Comparison of ENCODE assay signal across 18 cellular contexts in the genomic region with DNA sequence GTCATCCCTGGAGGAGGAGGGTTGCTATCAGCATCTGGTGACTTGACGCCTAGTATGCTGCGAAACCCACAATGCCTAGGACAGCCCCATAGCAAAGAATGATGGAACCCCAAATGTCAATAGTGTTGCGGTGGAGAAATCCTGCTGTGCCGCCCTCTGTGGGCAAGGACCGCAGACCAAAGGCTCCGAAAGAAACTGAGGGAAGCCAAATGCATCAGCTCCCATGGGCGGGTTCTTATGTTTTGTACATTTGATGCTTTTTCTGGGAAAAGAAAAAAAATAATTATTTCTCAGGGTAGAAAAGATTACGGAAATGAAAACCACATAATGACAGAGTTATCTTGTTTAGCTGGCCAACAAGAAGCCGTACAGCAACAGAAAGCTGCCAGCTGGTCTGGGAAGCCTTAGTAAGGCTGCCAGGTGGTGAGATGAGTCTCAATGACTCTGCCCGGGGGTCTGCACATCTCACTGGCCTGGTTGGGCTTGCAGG.
DNase-seq lines count a peak whose midpoint lies in the region; ATAC-seq, FAIRE-seq and TF ChIP-seq lines count a peak whose summit lies in the region.
"Had no signal": no experiment of that assay in that cellular context is flagged by ENCODE, and none has a peak within 500 bp of the region (broad histone marks: within the 10 kb centered on the region; RNA-seq: fewer than 3 reads in every experiment).

No MANE protein-coding gene starts in this region.

- no peaks in the 10 kb centered on the region for H3K36me3 ChIP-seq in KOPT-K1 (ENCODE audit: insufficient read depth, low read length)
- H3K36me3 ChIP-seq in ascending aorta = no peaks in the 10 kb centered on the region
- H3K36me3 ChIP-seq: brain microvascular endothelial cell had no signal

- H3K9me3 Mint-ChIP-seq in activated CD4-positive, alpha-beta T cell treated with anti-CD3 and anti-CD28 coated beads, Interleukin-2, amount 10 ng/mL, durations not matched to agents 24 days and 14 days = no peaks in the 10 kb centered on the region
- no peaks in the 10 kb centered on the region for H3K9me3 Mint-ChIP-seq in activated naive CD8-positive, alpha-beta T cell (ENCODE audit: low read depth)
- no peaks in the 10 kb centered on the region for H3K9me3 Mint-ChIP-seq in natural killer cell treated with Interleukin-12 subunit alpha and Interleukin-12 subunit beta and Interleukin-15 and Interleukin-18, amount 100 ng/mL, for 72 hours

- H3K27me3 Mint-ChIP-seq in activated CD4-positive, alpha-beta T cell treated with anti-CD3 and anti-CD28 coated beads, Interleukin-2, amount 10 ng/mL, durations not matched to agents 24 days and 14 days = peaks cover 7% of the 10 kb centered on the region
- no peaks in the 10 kb centered on the region for H3K27me3 Mint-ChIP-seq in activated naive CD8-positive, alpha-beta T cell
- no peaks in the 10 kb centered on the region for H3K27me3 Mint-ChIP-seq in natural killer cell treated with Interleukin-12 subunit alpha and Interleukin-12 subunit beta and Interleukin-15 and Interleukin-18, amount 100 ng/mL, for 72 hours

- no peak overlapping the region for H3K4me3 Mint-ChIP-seq in activated CD4-positive, alpha-beta T cell treated with anti-CD3 and anti-CD28 coated beads, Interleukin-2, amount 10 ng/mL, durations not matched to agents 24 days and 14 days
- no peak overlapping the region for H3K4me3 Mint-ChIP-seq in activated naive CD8-positive, alpha-beta T cell
- peak overlapping the region; percentile 75 for H3K4me3 Mint-ChIP-seq in natural killer cell treated with Interleukin-12 subunit alpha and Interleukin-12 subunit beta and Interleukin-15 and Interleukin-18, amount 100 ng/mL, for 72 hours

- peak overlapping the region; percentile 34 for H3K27ac ChIP-seq in KOPT-K1 (ENCODE audit: low read depth, low read length, poor library complexity, severe bottlenecking)
- H3K27ac ChIP-seq in ascending aorta = no peak overlapping the region
- H3K27ac ChIP-seq: brain microvascular endothelial cell, C4-2B had no signal

- H3K36me3 Mint-ChIP-seq in activated CD4-positive, alpha-beta T cell treated with anti-CD3 and anti-CD28 coated beads, Interleukin-2, amount 10 ng/mL, durations not matched to agents 24 days and 14 days (ENCODE audit: low read depth) = no peaks in the 10 kb centered on the region
- H3K36me3 Mint-ChIP-seq in activated naive CD8-positive, alpha-beta T cell = no peaks in the 10 kb centered on the region
- H3K36me3 Mint-ChIP-seq in natural killer cell treated with Interleukin-12 subunit alpha and Interleukin-12 subunit beta and Interleukin-15 and Interleukin-18, amount 100 ng/mL, for 72 hours = no peaks in the 10 kb centered on the region

- no peak for FAIRE-seq in GM19239 (lab: Jason Lieb, UNC)
- FAIRE-seq: A204.1, kidney had no signal

- no peaks in the 10 kb centered on the region for H3K27me3 ChIP-seq in ascending aorta
- H3K27me3 ChIP-seq: brain microvascular endothelial cell had no signal

- H3K4me1 Mint-ChIP-seq in activated CD4-positive, alpha-beta T cell treated with anti-CD3 and anti-CD28 coated beads, Interleukin-2, amount 10 ng/mL, durations not matched to agents 24 days and 14 days = peaks cover 11% of the 10 kb centered on the region
- H3K4me1 Mint-ChIP-seq in activated naive CD8-positive, alpha-beta T cell (ENCODE audit: low read depth) = peaks cover 11% of the 10 kb centered on the region
- peaks cover 20 to 32% of the 10 kb centered on the region in 2 donors for H3K4me1 Mint-ChIP-seq in natural killer cell treated with Interleukin-12 subunit alpha and Interleukin-12 subunit beta and Interleukin-15 and Interleukin-18, amount 100 ng/mL, for 72 hours (ENCODE audit: low read depth in 2 of 2)

- H3K9me3 ChIP-seq in KOPT-K1 (ENCODE audit: insufficient read depth, low read length, poor library complexity, severe bottlenecking) (no peaks in the 10 kb centered on the region), ascending aorta (no peaks in the 10 kb centered on the region)

- TF ChIP-seq CTCF in ascending aorta (IDR thresholded peaks at IDR 0.05) = no peak

- H3K4me1 ChIP-seq in ascending aorta = no peaks in the 10 kb centered on the region

- H3K4me3 ChIP-seq in ascending aorta = no peak overlapping the region

- peak; percentile 84 to 88 for ATAC-seq in natural killer cell treated with Interleukin-12 subunit alpha and Interleukin-12 subunit beta and Interleukin-15 and Interleukin-18, amount 100 ng/mL, for 72 hours

- DNase-seq in activated CD4-positive, alpha-beta T cell treated with anti-CD3 and anti-CD28 coated beads, Interleukin-2, amount 10 ng/mL, durations not matched to agents 24 days and 14 days = peak; percentile 63
- no peak for DNase-seq in activated CD4-positive, alpha-beta T cell treated with anti-CD3 and anti-CD28 coated beads for 1 hour
- DNase-seq in natural killer cell treated with Interleukin-12 subunit alpha and Interleukin-12 subunit beta and Interleukin-15 and Interleukin-18, amount 100 ng/mL, for 72 hours (ENCODE audit: low spot score) = peak; percentile 69
- no peak for DNase-seq in GM19239 (ENCODE audit: insufficient read length, low spot score)
- no peak for DNase-seq in ascending aorta (ENCODE audit: low spot score in 2 of 2)
- no peak for DNase-seq in cortex of kidney (lab: John Stamatoyannopoulos, UW)
- DNase-seq: brain microvascular endothelial cell; effector CD4-positive, alpha-beta T cell; kidney; mesendoderm; NCI-H187; NCI-H446 treated with DMSO at 0.1 percent for 48 hours; SIG-M5; T-helper 9 cell had no signal

- H3K27ac Mint-ChIP-seq in activated CD4-positive, alpha-beta T cell treated with anti-CD3 and anti-CD28 coated beads, Interleukin-2, amount 10 ng/mL, durations not matched to agents 24 days and 14 days = peak overlapping the region; percentile 25
- H3K27ac Mint-ChIP-seq in activated naive CD8-positive, alpha-beta T cell = peak overlapping the region; percentile 50
- peak overlapping the region; percentile 91 to 95 for H3K27ac Mint-ChIP-seq in natural killer cell treated with Interleukin-12 subunit alpha and Interleukin-12 subunit beta and Interleukin-15 and Interleukin-18, amount 100 ng/mL, for 72 hours

- intact Hi-C loops in activated CD4-positive, alpha-beta T cell treated with anti-CD3 and anti-CD28 coated beads, Interleukin-2, amount 10 ng/mL, durations not matched to agents 24 days and 14 days (cut with micrococcal nuclease) = no loop called here
- intact Hi-C loops in ascending aorta (cut with DNase I) = no loop called here

Comparison
In these comparisons a context has a peak if more than half of its experiments do, and no peak if none do; other contexts are left out.
1. DNase-seq: peak in activated CD4-positive, alpha-beta T cell treated with anti-CD3 and anti-CD28 coated beads, Interleukin-2, amount 10 ng/mL, durations not matched to agents 24 days and 14 days (single experiment) and natural killer cell treated with Interleukin-12 subunit alpha and Interleukin-12 subunit beta and Interleukin-15 and Interleukin-18, amount 100 ng/mL, for 72 hours (single experiment); none in activated CD4-positive, alpha-beta T cell treated with anti-CD3 and anti-CD28 coated beads for 1 hour (single experiment), GM19239 (single experiment), ascending aorta (0 of 2) and cortex of kidney (single experiment).
2. H3K27ac Mint-ChIP-seq: peak in every context shown above with its lines; median percentile 93 in natural killer cell treated with Interleukin-12 subunit alpha and Interleukin-12 subunit beta and Interleukin-15 and Interleukin-18, amount 100 ng/mL, for 72 hours; 50 in activated naive CD8-positive, alpha-beta T cell; 25 in activated CD4-positive, alpha-beta T cell treated with anti-CD3 and anti-CD28 coated beads, Interleukin-2, amount 10 ng/mL, durations not matched to agents 24 days and 14 days.